8 cellular contexts compared by ENCODE assay signal in the genomic region with DNA sequence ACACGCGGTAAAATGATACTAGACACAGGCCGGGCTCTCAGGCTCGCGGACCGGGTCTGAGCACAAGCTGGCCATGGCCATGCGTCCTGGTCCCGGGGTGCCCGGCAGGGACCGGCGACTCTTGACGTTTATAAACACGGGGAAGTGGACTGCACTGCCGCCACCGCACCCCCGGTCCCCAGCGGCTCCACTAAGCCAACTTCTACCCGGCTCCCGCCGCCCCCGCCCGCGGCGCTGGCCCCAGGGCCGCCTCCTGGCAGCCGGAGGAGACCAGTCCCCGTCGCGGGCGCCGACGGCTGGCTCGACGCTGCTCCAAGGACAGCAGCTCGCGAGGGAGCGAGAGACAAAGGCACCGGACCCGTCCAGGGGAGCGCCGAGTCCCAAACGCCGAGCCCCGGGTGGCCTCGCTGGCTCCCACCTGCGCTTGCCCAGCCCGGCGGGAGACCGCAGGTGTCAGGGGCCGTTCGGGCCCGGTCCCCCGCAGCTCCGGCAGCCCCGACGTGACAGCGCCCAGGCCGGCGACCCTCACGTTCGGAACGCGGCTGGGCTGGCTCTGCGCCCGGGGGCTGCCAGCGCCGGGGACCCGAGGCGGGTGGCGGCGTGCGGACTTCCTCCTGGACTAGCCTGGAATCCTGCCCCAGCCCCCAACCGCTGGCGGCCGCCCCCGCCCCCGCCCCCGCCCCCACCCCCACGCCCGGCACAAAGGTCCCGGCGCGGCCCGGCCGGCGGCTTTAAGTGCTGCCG. TPM values are rescaled to one million over a fixed set of nuclear protein-coding genes. Genes with fewer than 3 reads are reported as not detected.
DNase-seq lines count a peak whose midpoint lies in the region; ATAC-seq and TF ChIP-seq lines count a peak whose summit lies in the region.

No MANE protein-coding gene starts in this region.

- intact Hi-C loops in left colon (cut with DNase I, micrococcal nuclease) = no loop called here

- H3K27ac ChIP-seq in 22Rv1 (peak overlapping the region; percentile 78), caudate nucleus (ENCODE audit: low read depth, low read length) (peak overlapping the region; percentile 70)

- no peak for TF ChIP-seq CTCF in 22Rv1 (IDR thresholded peaks at IDR 0.05)

- ATAC-seq in GM18858 (IDR thresholded peaks at IDR 0.05; ENCODE audit: unreplicated experiment) (peak; percentile 8), HG03108 (IDR thresholded peaks at IDR 0.05; ENCODE audit: unreplicated experiment) (peak; percentile 10), left colon (peak; percentile 48)

- DNase-seq in T-helper 2 cell (peak in 3 of 5 experiments; percentile 23 to 66 (median 26)), caudate nucleus (lab: John Stamatoyannopoulos, UW) (peak in 42 of 61 donors; percentile 4 to 74 (median 36)), left colon (peak; percentile 48 to 74), SW480 (ENCODE audit: low spot score) (no peak)
- peak; percentile 17 for DNase-seq in stimulated activated CD4-positive, alpha-beta T cell treated with anti-CD3 and anti-CD28 coated beads, Interleukin-2, amount 100 ng/mL, for 4 hours (ENCODE audit: low read depth)

RNA-seq across cellular contexts. Expression of gene ITGB1, which starts 0.5 kb away (rescaled TPM):
- 100 to 1,000 TPM; 303 to 331 TPM for total RNA-seq in left colon
